ENCODE assay signal across 13 cellular contexts in the genomic region with DNA sequence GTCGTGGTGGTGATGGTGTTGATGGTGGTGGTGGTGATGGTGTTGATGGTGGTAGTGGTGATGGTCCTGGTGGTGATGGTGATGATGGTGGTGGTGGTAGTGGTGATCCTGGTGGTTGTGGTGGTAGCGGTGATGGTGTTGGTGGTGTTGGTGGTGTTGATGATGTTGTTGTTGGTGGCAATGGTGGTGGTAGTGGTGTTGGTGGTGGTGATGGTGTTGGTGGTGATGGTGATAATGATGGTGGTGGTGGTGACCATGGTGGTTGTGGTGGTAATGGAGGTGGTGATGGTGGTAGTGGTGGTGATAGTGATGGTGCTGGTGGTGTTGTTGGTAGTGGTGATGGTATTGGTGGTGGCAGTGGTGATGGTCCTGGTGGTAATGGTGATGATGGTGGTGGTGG. TPM values are rescaled to one million over a fixed set of nuclear protein-coding genes. Genes with fewer than 3 reads are reported as not detected.
"Had no signal": no experiment of that assay in that cellular context is flagged by ENCODE, and none has a peak within 500 bp of the region (broad histone marks: within the 10 kb centered on the region; RNA-seq: fewer than 3 reads in every experiment).

No MANE protein-coding gene starts in this region.

- H3K36me3 ChIP-seq: gastrocnemius medialis had no signal

- H3K9ac ChIP-seq: SK-N-SH had no signal

- H3K27me3 ChIP-seq: gastrocnemius medialis had no signal

- H3K9me3 ChIP-seq: gastrocnemius medialis, SK-N-SH had no signal

- H3K4me2 ChIP-seq: SK-N-SH had no signal

- H3K4me3 ChIP-seq: coronary artery, gastrocnemius medialis had no signal

- ATAC-seq: gastrocnemius medialis, left ventricle myocardium superior, right cardiac atrium had no signal

- DNase-seq: activated CD4-positive, alpha-beta T cell treated with anti-CD3 and anti-CD28 coated beads, Interleukin-2, amount 50 U/mL, for 4 hours; activated CD8-positive, alpha-beta memory T cell treated with anti-CD3 and anti-CD28 coated beads, Interleukin-2, amount 50 U/mL, for 4 hours; activated naive CD4-positive, alpha-beta T cell; caudate nucleus; effector CD4-positive, alpha-beta T cell; gastrocnemius medialis; kidney; left ventricle myocardium superior; right cardiac atrium; SK-N-SH; stimulated activated naive CD4-positive, alpha-beta T cell treated with Interleukin-2 at 50 U/mL for 16 hours had no signal

- H3K27ac ChIP-seq: coronary artery, epithelial cell of prostate, gastrocnemius medialis had no signal

- H3K4me1 ChIP-seq: gastrocnemius medialis had no signal

RNA-seq across cellular contexts. Expression of a gene that starts 49.1 kb away (rescaled TPM):
- total RNA-seq: gastrocnemius medialis, left ventricle myocardium superior had no signal
- polyA plus RNA-seq: right cardiac atrium, SK-N-SH had no signal
